In the genomic region with DNA sequence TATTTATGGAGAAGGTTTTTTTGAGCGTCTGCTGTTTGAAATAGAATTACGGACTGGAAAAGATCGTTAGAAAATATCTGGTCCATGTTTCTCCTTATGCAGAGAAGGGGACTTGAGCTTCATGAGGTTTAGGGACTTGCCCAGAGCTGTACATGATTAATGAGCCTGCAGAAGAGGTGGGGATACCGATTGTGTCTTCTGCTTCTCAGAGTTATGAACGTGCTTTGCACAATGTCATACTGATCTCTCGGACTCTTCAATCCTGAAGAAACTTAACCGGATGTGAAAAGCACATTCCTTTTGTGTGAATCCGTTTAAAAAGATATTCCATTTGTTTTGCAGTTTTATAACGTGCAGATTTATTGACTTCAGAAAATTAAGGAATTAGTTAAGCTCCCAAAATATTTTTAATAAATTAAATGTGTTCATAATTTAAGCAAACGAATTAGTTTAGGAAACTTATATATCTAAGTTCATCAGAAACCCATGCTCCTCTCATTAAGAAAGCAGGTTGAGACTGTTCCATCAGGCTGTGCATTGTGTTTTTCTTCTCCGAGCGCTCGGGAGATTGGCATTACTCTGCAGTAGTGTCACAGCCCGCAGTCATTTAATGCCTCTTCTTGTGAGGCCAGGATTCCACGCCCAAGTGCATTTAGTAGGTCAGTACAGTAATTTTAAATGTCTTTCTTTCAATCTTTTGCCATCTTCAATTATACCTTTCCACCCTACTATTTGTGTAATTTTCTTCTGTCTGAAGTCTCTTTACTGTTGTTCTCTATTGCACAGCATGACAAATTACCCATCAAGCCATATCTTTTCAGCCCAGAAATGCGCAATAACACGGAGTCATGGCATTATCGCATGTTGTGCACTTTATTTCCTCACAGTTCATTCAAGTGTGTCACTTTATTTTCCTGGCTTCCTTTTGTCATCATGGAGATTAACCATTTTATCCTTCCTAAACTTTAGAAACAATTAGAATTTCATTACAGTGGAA, we compare ENCODE assay signal across 22 cellular contexts.
"Had no signal": no experiment of that assay in that cellular context is flagged by ENCODE, and none has a peak within 500 bp of the region (broad histone marks: within the 10 kb centered on the region; RNA-seq: fewer than 3 reads in every experiment).

No MANE protein-coding gene starts in this region.

- FAIRE-seq: kidney, urothelium cell line had no signal

- H3K36me3 ChIP-seq: left lung had no signal

- H3K9me3 ChIP-seq: left lung, tibial artery had no signal

- ATAC-seq: foreskin keratinocyte, left lung had no signal

- H3K36me3 Mint-ChIP-seq: mesothelial cell of epicardium had no signal

- H3K27ac Mint-ChIP-seq: activated naive CD8-positive, alpha-beta T cell; mesothelial cell of epicardium; nephron progenitor cell had no signal

- H3K4me1 Mint-ChIP-seq: mesothelial cell of epicardium, nephron progenitor cell had no signal

- H3K27ac ChIP-seq: foreskin keratinocyte, left lung, tibial artery, VCaP had no signal

- H3K4me3 Mint-ChIP-seq: activated naive CD8-positive, alpha-beta T cell; mesothelial cell of epicardium; nephron progenitor cell had no signal

- DNase-seq: activated CD4-positive, alpha-beta T cell treated with anti-CD3 and anti-CD28 coated beads, Interleukin-2, amount 50 U/mL, for 1 hour; activated CD4-positive, CD25-positive, alpha-beta regulatory T cell treated with anti-CD3 and anti-CD28 coated beads, Interleukin-2, amount 50 U/mL, for 72 hours; activated gamma-delta T cell treated with Interleukin-2 at 50 U/mL for 16 hours; dermis blood vessel endothelial cell; effector memory CD4-positive, alpha-beta T cell; head of caudate nucleus; kidney; left lung; nephron progenitor cell; occipital lobe; posterior cingulate gyrus; stimulated activated CD4-positive, alpha-beta T cell treated with anti-CD3 and anti-CD28 coated beads, Interleukin-12 subunit alpha, Interleukin-12 subunit beta, amount 100 ng/mL, for 4 hours; stimulated activated CD4-positive, alpha-beta T cell treated with anti-CD3 and anti-CD28 coated beads, Interleukin-2, amount 100 ng/mL, for 24 hours; stimulated activated naive CD4-positive, alpha-beta T cell treated with Interleukin-2 at 50 U/mL for 16 hours; T-helper 1 cell; T-helper 9 cell; tibial artery had no signal

- H3K9me3 Mint-ChIP-seq: nephron progenitor cell had no signal

- H3K27me3 ChIP-seq: left lung, tibial artery had no signal

- H3K4me1 ChIP-seq: foreskin keratinocyte, left lung, tibial artery had no signal

- H3K4me3 ChIP-seq: left lung, tibial artery had no signal
